Comparison of ENCODE assay signal across 25 cellular contexts in genomic region chr7:143048827-143049226, GRCh38. TPM values are rescaled to one million over a fixed set of nuclear protein-coding genes. Genes with fewer than 3 reads are reported as not detected.
DNase-seq lines count a peak whose midpoint lies in the region; ATAC-seq and TF ChIP-seq lines count a peak whose summit lies in the region.
"Had no signal": no experiment of that assay in that cellular context is flagged by ENCODE, and none has a peak within 500 bp of the region (broad histone marks: within the 10 kb centered on the region; RNA-seq: fewer than 3 reads in every experiment).

No MANE protein-coding gene starts in this region.

- ATAC-seq in HG02870 (IDR thresholded peaks at IDR 0.05; ENCODE audit: unreplicated experiment): no peak
- ATAC-seq: SK-N-SH treated with all-trans-retinoic acid at 6 μM for 48 hours had no signal

- H3K9me3 ChIP-seq in parathyroid adenoma (ENCODE audit: control insufficient read depth, low read length) (no peaks in the 10 kb centered on the region), smooth muscle cell (replicated peaks; ENCODE audit: low read depth) (no peaks in the 10 kb centered on the region)
- H3K9me3 ChIP-seq: colonic mucosa, thyroid gland had no signal

- no peaks in the 10 kb centered on the region for H4K20me1 ChIP-seq in smooth muscle cell (ENCODE audit: low read depth)

- no peaks in the 10 kb centered on the region for H3K79me2 ChIP-seq in parathyroid adenoma
- H3K79me2 ChIP-seq in smooth muscle cell (ENCODE audit: low read depth): no peaks in the 10 kb centered on the region

- no peaks in the 10 kb centered on the region for H3K27me3 ChIP-seq in parathyroid adenoma (ENCODE audit: control insufficient read depth, insufficient read depth, low read length)
- H3K27me3 ChIP-seq in smooth muscle cell (ENCODE audit: low read depth): no peaks in the 10 kb centered on the region
- H3K27me3 ChIP-seq: colonic mucosa, thyroid gland had no signal

- H3K4me3 ChIP-seq in parathyroid adenoma (ENCODE audit: low read depth, low read length) (no peak overlapping the region), smooth muscle cell (no peak overlapping the region)
- H3K4me3 ChIP-seq: colonic mucosa, thyroid gland had no signal

- H3K4me2 ChIP-seq in parathyroid adenoma (ENCODE audit: low read length) (no peak overlapping the region), smooth muscle cell (no peak overlapping the region)

- TF ChIP-seq CTCF in parathyroid adenoma (IDR thresholded peaks at IDR 0.05) (no peak), smooth muscle cell (IDR thresholded peaks at IDR 0.05; ENCODE audit: borderline replicate concordance, insufficient read depth, poor library complexity, severe bottlenecking) (no peak)

- H3K36me3 ChIP-seq in parathyroid adenoma (ENCODE audit: control insufficient read depth, insufficient read depth, low read length) (no peaks in the 10 kb centered on the region), smooth muscle cell (ENCODE audit: low read depth) (no peaks in the 10 kb centered on the region)
- H3K36me3 ChIP-seq: colonic mucosa, thyroid gland had no signal

- H3K9ac ChIP-seq in parathyroid adenoma (no peak overlapping the region), smooth muscle cell (ENCODE audit: low read depth) (no peak overlapping the region)

- H2AFZ ChIP-seq in parathyroid adenoma: no peak overlapping the region
- no peak overlapping the region for H2AFZ ChIP-seq in smooth muscle cell (ENCODE audit: low read depth)

- no peaks in the 10 kb centered on the region for H3K4me1 ChIP-seq in parathyroid adenoma
- no peaks in the 10 kb centered on the region for H3K4me1 ChIP-seq in smooth muscle cell (ENCODE audit: low read depth)
- H3K4me1 ChIP-seq: colonic mucosa, thyroid gland had no signal

- H3K27ac ChIP-seq in angular gyrus (ENCODE audit: low read depth, low read length): peak overlapping the region; percentile 54
- H3K27ac ChIP-seq in parathyroid adenoma: peak overlapping the region; percentile 49
- H3K27ac ChIP-seq in smooth muscle cell (ENCODE audit: low read depth): no peak overlapping the region
- H3K27ac ChIP-seq: colonic mucosa, RWPE1, thyroid gland had no signal

- no peaks in the 10 kb centered on the region for H3F3A ChIP-seq in smooth muscle cell (ENCODE audit: low read depth)

- peak; percentile 8 for DNase-seq in stimulated activated CD4-positive, alpha-beta T cell treated with anti-CD3 and anti-CD28 coated beads, Interleukin-15, amount 100 ng/mL, for 24 hours
- DNase-seq in stimulated activated CD4-positive, alpha-beta T cell treated with anti-CD3 and anti-CD28 coated beads, Interleukin-4, amount 100 ng/mL, for 4 hours: no peak
- DNase-seq in smooth muscle cell (lab: John Stamatoyannopoulos, UW; ENCODE audit: unreplicated experiment) (no peak), HuH-7.5 (ENCODE audit: low spot score) (no peak)
- DNase-seq: activated B cell treated with CpG ODN at 0.5 μM for 24 hours; activated CD8-positive, alpha-beta memory T cell treated with anti-CD3 and anti-CD28 coated beads for 24 hours; activated naive CD8-positive, alpha-beta T cell treated with anti-CD3 and anti-CD28 coated beads, Interleukin-2, amount 10 ng/mL, durations not matched to agents 7 days and 5 days; colonic mucosa; DMS79 treated with DMSO at 0.1 percent for 48 hours; hippocampal formation; NCI-H1417; NCI-H2107; NCI-H510A treated with DMSO at 0.1 percent for 48 hours; NK-92 treated with Interleukin-12 subunit alpha and Interleukin-12 subunit beta, amount 100 ng/mL, for 24 hours; occipital lobe; thyroid gland had no signal

RNA-seq across cellular contexts. Expression of gene OR6V1, which starts 3.3 kb away (rescaled TPM):
- not detected in 2 replicates for total RNA-seq in smooth muscle cell
- 0.40 TPM in 1 of 2 replicates, not detected in the other for polyA plus RNA-seq in smooth muscle cell
- total RNA-seq: activated B cell treated with CpG ODN at 0.5 μM for 24 hours; activated naive CD8-positive, alpha-beta T cell treated with anti-CD3 and anti-CD28 coated beads, Interleukin-2, amount 10 ng/mL, durations not matched to agents 7 days and 5 days; activated T-helper 1 cell treated with anti-CD3 and anti-CD28 coated beads, Interleukin-12 subunit alpha, Interleukin-12 subunit beta, Interleukin-2, Interleukin-4 antibody, amounts not matched to agents 30 ng/mL and 10 ng/mL and 1 ng/mL, durations not matched to agents 14 hours and 24 hours and 36 hours; colonic mucosa; H4; lung microvascular endothelial cell; myocyte; occipital lobe; thyroid gland had no signal

RNA-seq across cellular contexts. Expression of gene OR9A2, which starts 21.9 kb away (rescaled TPM):
- 0.45 and 0.72 TPM in 2 replicates for total RNA-seq in smooth muscle cell
- not detected in 2 replicates for polyA plus RNA-seq in smooth muscle cell
- total RNA-seq: activated T-helper 1 cell treated with anti-CD3 and anti-CD28 coated beads, Interleukin-12 subunit alpha, Interleukin-12 subunit beta, Interleukin-2, Interleukin-4 antibody, amounts not matched to agents 30 ng/mL and 10 ng/mL and 1 ng/mL, durations not matched to agents 14 hours and 24 hours and 36 hours; colonic mucosa; H4; lung microvascular endothelial cell; myocyte had no signal
